Comparison of ENCODE assay signal across 8 cellular contexts in genomic region chr21:37371041-37371397, GRCh38. TPM values are rescaled to one million over a fixed set of nuclear protein-coding genes. Genes with fewer than 3 reads are reported as not detected.
DNase-seq lines count a peak whose midpoint lies in the region; ATAC-seq and TF ChIP-seq lines count a peak whose summit lies in the region.

No MANE protein-coding gene starts in this region.

- peaks cover 6 to 78% (median 72%) of the 10 kb centered on the region in 12 donors for H3K4me1 ChIP-seq in heart left ventricle
- peaks cover 35 to 76% (median 63%) of the 10 kb centered on the region in 4 donors for H3K4me1 ChIP-seq in transverse colon

- H3K9me3 Mint-ChIP-seq in activated T-helper 2 cell treated with anti-CD3 and anti-CD28 coated beads, Interferon-gamma antibody, Interleukin-2, Interleukin-4, amounts not matched to agents 10 μg/mL and 5 μg/mL and 100 μg/mL, durations not matched to agents 14 hours and 24 hours and 36 hours, result no peaks in the 10 kb centered on the region
- no peaks in the 10 kb centered on the region for H3K9me3 Mint-ChIP-seq in immature natural killer cell

- H3K27me3 Mint-ChIP-seq in activated T-helper 2 cell treated with anti-CD3 and anti-CD28 coated beads, Interferon-gamma antibody, Interleukin-2, Interleukin-4, amounts not matched to agents 10 μg/mL and 5 μg/mL and 100 μg/mL, durations not matched to agents 14 hours and 24 hours and 36 hours (ENCODE audit: low read depth), result no peaks in the 10 kb centered on the region
- peaks cover 7 to 32% (median 12%) of the 10 kb centered on the region in 3 donors for H3K27me3 Mint-ChIP-seq in immature natural killer cell (ENCODE audit: low read depth in 3 of 3)

- peaks cover 30% of the 10 kb centered on the region for H3K36me3 Mint-ChIP-seq in activated T-helper 2 cell treated with anti-CD3 and anti-CD28 coated beads, Interferon-gamma antibody, Interleukin-2, Interleukin-4, amounts not matched to agents 10 μg/mL and 5 μg/mL and 100 μg/mL, durations not matched to agents 14 hours and 24 hours and 36 hours (ENCODE audit: low read depth)
- peaks cover 0 to 5% (median 4%) of the 10 kb centered on the region in 3 donors for H3K36me3 Mint-ChIP-seq in immature natural killer cell

- H3K36me3 ChIP-seq in heart left ventricle, result no peaks in the 10 kb centered on the region
- H3K36me3 ChIP-seq in transverse colon, result no peaks in the 10 kb centered on the region

- peak overlapping the region in 8 of 12 donors; percentile 48 to 100 (median 100) for H3K27ac ChIP-seq in heart left ventricle
- H3K27ac ChIP-seq in transverse colon, result peak overlapping the region in 3 of 4 donors; percentile 15 to 100 (median 96)

- peak overlapping the region; percentile 87 for H3K4me3 Mint-ChIP-seq in activated T-helper 2 cell treated with anti-CD3 and anti-CD28 coated beads, Interferon-gamma antibody, Interleukin-2, Interleukin-4, amounts not matched to agents 10 μg/mL and 5 μg/mL and 100 μg/mL, durations not matched to agents 14 hours and 24 hours and 36 hours (ENCODE audit: low read depth)
- peak overlapping the region; percentile 87 to 93 (median 90) for H3K4me3 Mint-ChIP-seq in immature natural killer cell

- in situ Hi-C loops in transverse colon (cut with MboI; ENCODE audit: low pct_ligation_motif_present in 1 of 4, low pct_unique_long_range_greater_than_20kb in 1 of 4, low sequenced_read_pairs in 3 of 4), result loop anchor here in 1 of 4 donors (10.0 kb wide), 1 partner anchor 116 kb away; no protein-coding TSS in a partner anchor

- H3K9me3 ChIP-seq in heart left ventricle (no peaks in the 10 kb centered on the region), transverse colon (no peaks in the 10 kb centered on the region)

- 57 to 65% (median 64%) methylated on average over 2 of the region's 2 CpGs for WGBS in heart left ventricle, 4 donors
- 71 to 73% methylated on average over 2 of the region's 2 CpGs for WGBS in transverse colon (ENCODE audit: low coverage in 1 of 2), 2 donors

- TF ChIP-seq CTCF in heart left ventricle (IDR thresholded peaks at IDR 0.05), result no peak
- TF ChIP-seq CTCF in transverse colon (IDR thresholded peaks at IDR 0.05), result no peak

- peak overlapping the region; percentile 85 for H3K27ac Mint-ChIP-seq in activated T-helper 2 cell treated with anti-CD3 and anti-CD28 coated beads, Interferon-gamma antibody, Interleukin-2, Interleukin-4, amounts not matched to agents 10 μg/mL and 5 μg/mL and 100 μg/mL, durations not matched to agents 14 hours and 24 hours and 36 hours
- H3K27ac Mint-ChIP-seq in immature natural killer cell, result peak overlapping the region; percentile 88 to 94 (median 91)

- intact Hi-C loops in heart left ventricle (cut with DNase I), result loop anchor here in 5 of 10 donors (5.0 to 10.0 kb wide), 6 partner anchors 46 to 194 kb away; no protein-coding TSS in a partner anchor
- intact Hi-C loops in Right ventricle myocardium superior (cut with DNase I), result no loop called here
- intact Hi-C loops in activated T-helper 2 cell treated with anti-CD3 and anti-CD28 coated beads, Interferon-gamma antibody, Interleukin-2, Interleukin-4, amounts not matched to agents 10 μg/mL and 5 μg/mL and 100 μg/mL, durations not matched to agents 14 hours and 24 hours and 36 hours (cut with micrococcal nuclease), result loop anchor here (2.0 kb wide), 1 partner anchor 90 kb away; no protein-coding TSS in a partner anchor
- intact Hi-C loops in transverse colon (cut with DNase I; ENCODE audit: low total_unique reads), result no loop called here

- H3K4me1 Mint-ChIP-seq in activated T-helper 2 cell treated with anti-CD3 and anti-CD28 coated beads, Interferon-gamma antibody, Interleukin-2, Interleukin-4, amounts not matched to agents 10 μg/mL and 5 μg/mL and 100 μg/mL, durations not matched to agents 14 hours and 24 hours and 36 hours (ENCODE audit: low read depth), result peaks cover 63% of the 10 kb centered on the region
- peaks cover 77% of the 10 kb centered on the region in 2 donors for H3K4me1 Mint-ChIP-seq in immature natural killer cell

- H3K4me3 ChIP-seq in heart left ventricle, result peak overlapping the region in 4 of 12 donors; percentile 81 to 93 (median 90)
- peak overlapping the region in 1 of 4 donors; percentile 12 for H3K4me3 ChIP-seq in transverse colon

- DNase-seq in heart left ventricle (no peak), Right ventricle myocardium superior (no peak), immature natural killer cell (no peak), transverse colon (no peak), NCI-H1092 treated with DMSO at 0.1 percent for 48 hours (lab: John Stamatoyannopoulos, UW) (no peak)
- DNase-seq in activated T-helper 2 cell treated with anti-CD3 and anti-CD28 coated beads, Interferon-gamma antibody, Interleukin-2, Interleukin-4, amounts not matched to agents 10 μg/mL and 5 μg/mL and 100 μg/mL, durations not matched to agents 14 hours and 24 hours and 36 hours (ENCODE audit: low spot score), result no peak

- TF ChIP-seq EP300 in transverse colon (IDR thresholded peaks at IDR 0.05; ENCODE audit: low read depth), result no peak

- no peaks in the 10 kb centered on the region for H3K27me3 ChIP-seq in heart left ventricle
- no peaks in the 10 kb centered on the region for H3K27me3 ChIP-seq in transverse colon

- TF ChIP-seq POLR2A in heart left ventricle (IDR thresholded peaks at IDR 0.05) (no peak), transverse colon (IDR thresholded peaks at IDR 0.05) (no peak)

- ATAC-seq in heart left ventricle (no peak), Right ventricle myocardium superior (ENCODE audit: poor library complexity) (no peak), HG02763 (IDR thresholded peaks at IDR 0.05; ENCODE audit: unreplicated experiment) (no peak), HG03097 (IDR thresholded peaks at IDR 0.05; ENCODE audit: low FRiP score, unreplicated experiment) (no peak)

RNA-seq across cellular contexts. Expression of gene DYRK1A, which starts 4.4 kb away (rescaled TPM):
- total RNA-seq in heart left ventricle (10 to 100 TPM; 59.3 to 96.6 (median 72.1) TPM), Right ventricle myocardium superior (62.7 TPM), transverse colon (100 to 1,000 TPM in 2 of 4 donors, 10 to 100 TPM in 2; 71.5 to 116 (median 90.9) TPM)
- polyA plus RNA-seq in heart left ventricle (10 to 100 TPM; 24.5 to 35.9 TPM), immature natural killer cell (1 to 10 TPM; 1.8 to 4.8 (median 4.0) TPM)
- total RNA-seq in activated T-helper 2 cell treated with anti-CD3 and anti-CD28 coated beads, Interferon-gamma antibody, Interleukin-2, Interleukin-4, amounts not matched to agents 10 μg/mL and 5 μg/mL and 100 μg/mL, durations not matched to agents 14 hours and 24 hours and 36 hours, result 61.8 and 62.5 TPM in 2 replicates
